Comparison of ENCODE assay signal across 7 cellular contexts in the genomic region with DNA sequence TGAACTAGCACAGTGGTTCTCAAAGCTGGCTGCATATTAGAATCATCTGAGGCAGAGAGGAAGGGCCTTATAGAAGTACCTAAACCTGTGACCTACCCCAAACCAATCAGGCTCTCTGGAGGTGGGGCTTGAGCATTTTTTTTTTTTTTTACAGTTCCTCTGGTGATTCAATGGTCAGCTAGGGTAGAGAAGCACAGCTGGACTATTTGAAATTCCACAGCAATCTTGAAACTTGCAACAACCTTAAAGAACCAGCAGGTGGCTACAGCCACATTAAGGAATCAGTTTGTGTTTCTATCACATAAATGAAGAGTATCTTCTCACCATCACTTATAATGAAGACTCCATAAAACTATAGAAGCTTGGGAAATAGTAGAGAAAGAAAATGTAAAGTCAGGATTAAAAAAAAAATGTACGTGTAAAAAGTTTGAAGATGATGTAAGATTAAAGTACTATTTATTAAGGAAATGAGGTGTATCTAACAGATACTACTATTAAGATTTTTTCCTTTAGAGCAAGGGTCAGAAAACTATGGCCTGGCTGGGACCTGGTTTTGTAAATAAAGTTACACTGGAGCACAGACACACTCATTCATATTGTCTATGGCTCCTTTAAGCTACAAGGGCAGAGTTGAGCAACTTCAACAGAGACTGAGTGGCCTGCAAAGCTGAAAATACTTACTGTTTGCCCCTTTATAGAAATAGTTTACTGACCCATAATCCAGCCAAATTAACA. TPM values are rescaled to one million over a fixed set of nuclear protein-coding genes. Genes with fewer than 3 reads are reported as not detected.
DNase-seq lines count a peak whose midpoint lies in the region; FAIRE-seq and TF ChIP-seq lines count a peak whose summit lies in the region.

No MANE protein-coding gene starts in this region.

- peak; percentile 44 for TF ChIP-seq CTCF in coronary artery (IDR thresholded peaks at IDR 0.05)

- peak; percentile 100 for FAIRE-seq in H54 (lab: Jason Lieb, UNC)

- intact Hi-C loops in posterior vena cava (cut with DNase I): no loop called here

- H3K27ac ChIP-seq in coronary artery: no peak overlapping the region

- no peak overlapping the region for H3K4me3 ChIP-seq in coronary artery

- TF ChIP-seq POLR2A in H54 (IDR thresholded peaks at IDR 0.05; ENCODE audit: low read depth, low read length): no peak

- DNase-seq in EL: peak; percentile 89
- peak; percentile 52 for DNase-seq in H54 (ENCODE audit: insufficient read length, low spot score)
- peak; percentile 73 for DNase-seq in NCI-H460 (ENCODE audit: extremely low read depth, low read depth)
- DNase-seq in coronary artery (ENCODE audit: low spot score): no peak
- DNase-seq in lung microvascular endothelial cell (ENCODE audit: low read depth in 2 of 2): peak; percentile 26 to 81
- DNase-seq in activated effector memory CD4-positive, alpha-beta T cell treated with Interleukin-2 at 50 U/mL for 16 hours: no peak
- no peak for DNase-seq in posterior vena cava (ENCODE audit: low spot score)

RNA-seq across cellular contexts. Expression of gene RTKN2, which starts 3.8 kb away (rescaled TPM):
- total RNA-seq in NCI-H460 (2014; rRNA removed; shearing (Covaris generic)): 2.8 and 4.0 TPM in 2 replicates
- polyA plus RNA-seq in NCI-H460 (2014; cell fraction: nucleus; rRNA removed): 1.3 TPM in 2 replicates
- total RNA-seq in lung microvascular endothelial cell (under 0.01 TPM in 2 replicates), posterior vena cava (under 1 TPM; 0.14 to 0.19 TPM)

Comparison
In these comparisons a context has a peak if more than half of its experiments do, and no peak if none do; other contexts are left out.
1. DNase-seq: peak in EL (single experiment), H54 (single experiment), NCI-H460 (single experiment) and lung microvascular endothelial cell (2 of 2); none in coronary artery (single experiment), activated effector memory CD4-positive, alpha-beta T cell treated with Interleukin-2 at 50 U/mL for 16 hours (single experiment) and posterior vena cava (single experiment).